ENCODE assay signal across 1 cellular context in the genomic region with DNA sequence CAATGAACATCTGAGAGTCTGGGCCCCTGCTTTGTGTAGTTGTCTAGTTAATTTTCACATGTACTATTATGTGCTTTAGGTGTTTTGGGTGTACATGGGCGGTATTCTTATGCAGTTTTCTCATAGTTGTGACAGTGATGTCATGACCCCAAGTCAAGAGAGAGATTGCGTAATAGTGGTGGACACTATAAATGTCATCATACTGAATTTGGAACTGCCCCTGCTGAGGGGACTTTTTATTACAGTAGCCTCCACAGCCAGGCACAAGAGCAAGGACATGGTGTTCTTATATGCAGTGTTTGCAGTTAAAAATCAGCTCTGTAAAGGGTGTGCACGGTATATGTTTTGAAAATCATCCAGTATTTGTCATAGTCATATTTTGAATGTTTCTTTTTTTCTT.
TF ChIP-seq lines count a peak whose summit lies in the region.

No MANE protein-coding gene starts in this region.

TF ChIP-seq in WTC11, 78 proteins besides CTCF, POLR2A, EP300 and RAD21 (continued from another document):
- TF ChIP-seq IRF2 (CRISPR knock-in tag; IDR thresholded peaks at IDR 0.05; ENCODE audit: borderline replicate concordance, low read depth) (no peak), JAZF1 (CRISPR knock-in tag; IDR thresholded peaks at IDR 0.05) (no peak), RORB (CRISPR knock-in tag; IDR thresholded peaks at IDR 0.05) (no peak), SOX15 (CRISPR knock-in tag; IDR thresholded peaks at IDR 0.05) (no peak), ZNF416 (CRISPR knock-in tag; IDR thresholded peaks at IDR 0.05) (no peak)
TF ChIP-seq in WTC11: peak in this region for 0.
